Comparison of ENCODE assay signal across 23 cellular contexts in genomic region chr1:15858069-15858670, GRCh38. TPM values are rescaled to one million over a fixed set of nuclear protein-coding genes. Genes with fewer than 3 reads are reported as not detected.
DNase-seq lines count a peak whose midpoint lies in the region; ATAC-seq and TF ChIP-seq lines count a peak whose summit lies in the region.
"Had no signal": no experiment of that assay in that cellular context is flagged by ENCODE, and none has a peak within 500 bp of the region (broad histone marks: within the 10 kb centered on the region; RNA-seq: fewer than 3 reads in every experiment).

No MANE protein-coding gene starts in this region.

- TF ChIP-seq EP300 in sigmoid colon (IDR thresholded peaks at IDR 0.05) = no peak

- no peak for TF ChIP-seq CTCF in HEK293 (tag by site-specific recombination; IDR thresholded peaks at IDR 0.05)
- TF ChIP-seq CTCF in psoas muscle (IDR thresholded peaks at IDR 0.05) = no peak
- TF ChIP-seq CTCF in sigmoid colon (IDR thresholded peaks at IDR 0.05) = no peak

- no peaks in the 10 kb centered on the region for H3K9me3 ChIP-seq in HEK293 (ENCODE audit: control insufficient read depth, insufficient read depth, low read depth, low read length)
- H3K9me3 ChIP-seq in psoas muscle = no peaks in the 10 kb centered on the region
- H3K9me3 ChIP-seq in sigmoid colon = no peaks in the 10 kb centered on the region
- H3K9me3 ChIP-seq: testis had no signal

- H3K27me3 ChIP-seq in psoas muscle (ENCODE audit: insufficient read depth in 3 of 3, low read length in 2 of 3) = no peaks in the 10 kb centered on the region
- no peaks in the 10 kb centered on the region for H3K27me3 ChIP-seq in sigmoid colon
- H3K27me3 ChIP-seq: dorsolateral prefrontal cortex, testis had no signal

- H3K27ac ChIP-seq in HEK293 (ENCODE audit: extremely low read depth, low read depth, low read length) = no peak overlapping the region
- H3K27ac ChIP-seq in psoas muscle = peak overlapping the region; percentile 10
- no peak overlapping the region for H3K27ac ChIP-seq in sigmoid colon
- H3K27ac ChIP-seq: GM23248, testis had no signal

- 81 to 90% (median 84%) methylated on average over 6 of the region's 6 CpGs for WGBS in psoas muscle, 3 donors
- 82 to 88% methylated on average over 6 of the region's 6 CpGs for WGBS in sigmoid colon, 2 donors

- no peak overlapping the region for H3K4me3 ChIP-seq in HEK293 (ENCODE audit: low read depth, low read length)
- no peak overlapping the region for H3K4me3 ChIP-seq in psoas muscle
- H3K4me3 ChIP-seq in sigmoid colon = no peak overlapping the region
- H3K4me3 ChIP-seq: dorsolateral prefrontal cortex, GM23248, testis had no signal

- CTCF ChIA-PET in activated naive CD4-positive, alpha-beta T cell treated with anti-CD3 and anti-CD28 coated beads for 36 hours (lab: Charles Lee) = no interaction called here
- CTCF ChIA-PET in HEK293 (lab: Yijun Ruan, JAX) = interaction anchor here (1.6 kb wide), 1 partner anchor 66 kb away, joined by 6 read pairs; no protein-coding TSS in a partner anchor

- H3K36me3 Mint-ChIP-seq in activated naive CD4-positive, alpha-beta T cell treated with anti-CD3 and anti-CD28 coated beads for 36 hours (ENCODE audit: low read depth) = no peaks in the 10 kb centered on the region
- H3K36me3 Mint-ChIP-seq in activated naive CD4-positive, alpha-beta T cell treated with anti-CD3 and anti-CD28 coated beads, Interleukin-2, amount 50 U/mL, for 72 hours = no peaks in the 10 kb centered on the region
- H3K36me3 Mint-ChIP-seq in dendritic cell treated with granulocyte-macrophage colony-stimulating factor and Interleukin-4, amounts not matched to agents 40 ng/mL and 50 ng/mL, for 4 days (ENCODE audit: low read depth) = peaks cover 14% of the 10 kb centered on the region
- H3K36me3 Mint-ChIP-seq in natural killer cell treated with Interleukin-12 subunit alpha and Interleukin-12 subunit beta and Interleukin-15 and Interleukin-18, amount 100 ng/mL, for 72 hours = no peaks in the 10 kb centered on the region

- peaks cover 32% of the 10 kb centered on the region for H3K4me1 Mint-ChIP-seq in activated naive CD4-positive, alpha-beta T cell treated with anti-CD3 and anti-CD28 coated beads for 36 hours (ENCODE audit: low read depth)
- peaks cover 34% of the 10 kb centered on the region for H3K4me1 Mint-ChIP-seq in dendritic cell treated with granulocyte-macrophage colony-stimulating factor and Interleukin-4, amounts not matched to agents 40 ng/mL and 50 ng/mL, for 4 days (ENCODE audit: low read depth)
- H3K4me1 Mint-ChIP-seq in natural killer cell treated with Interleukin-12 subunit alpha and Interleukin-12 subunit beta and Interleukin-15 and Interleukin-18, amount 100 ng/mL, for 72 hours (ENCODE audit: low read depth in 2 of 2) = peaks cover 7 to 10% of the 10 kb centered on the region in 2 donors

- POLR2A ChIA-PET in HEK293 (lab: Yijun Ruan, JAX) = interaction anchor here (0.9 to 2.1 kb wide), 3 partner anchors 9 to 43 kb away, joined by 3 to 9 read pairs (median 4); partner anchors contain the start of gene SPEN

- peak overlapping the region; percentile 6 for H3K27ac Mint-ChIP-seq in activated naive CD4-positive, alpha-beta T cell treated with anti-CD3 and anti-CD28 coated beads for 36 hours
- no peak overlapping the region for H3K27ac Mint-ChIP-seq in activated naive CD4-positive, alpha-beta T cell treated with anti-CD3 and anti-CD28 coated beads, Interleukin-2, amount 50 U/mL, for 72 hours
- H3K27ac Mint-ChIP-seq in dendritic cell treated with granulocyte-macrophage colony-stimulating factor and Interleukin-4, amounts not matched to agents 40 ng/mL and 50 ng/mL, for 4 days = peak overlapping the region; percentile 62
- peak overlapping the region in 1 of 2 donors; percentile 43 for H3K27ac Mint-ChIP-seq in natural killer cell treated with Interleukin-12 subunit alpha and Interleukin-12 subunit beta and Interleukin-15 and Interleukin-18, amount 100 ng/mL, for 72 hours

- no peaks in the 10 kb centered on the region for H3K4me1 ChIP-seq in HEK293 (ENCODE audit: control insufficient read depth, insufficient read depth, low read length)
- H3K4me1 ChIP-seq in psoas muscle = peaks cover 55% of the 10 kb centered on the region
- peaks cover 0 to 50% (median 19%) of the 10 kb centered on the region in 4 donors for H3K4me1 ChIP-seq in sigmoid colon
- H3K4me1 ChIP-seq: testis had no signal

- no peak for TF ChIP-seq POLR2A in sigmoid colon (IDR thresholded peaks at IDR 0.05)

- intact Hi-C loops in activated naive CD4-positive, alpha-beta T cell treated with anti-CD3 and anti-CD28 coated beads for 36 hours (cut with micrococcal nuclease) = no loop called here
- intact Hi-C loops in dendritic cell treated with granulocyte-macrophage colony-stimulating factor and Interleukin-4, amounts not matched to agents 40 ng/mL and 50 ng/mL, for 4 days (cut with micrococcal nuclease) = no loop called here
- intact Hi-C loops in psoas muscle (cut with DNase I) = no loop called here
- intact Hi-C loops in sigmoid colon (cut with DNase I) = no loop called here

- no peaks in the 10 kb centered on the region for H3K9me3 Mint-ChIP-seq in activated naive CD4-positive, alpha-beta T cell treated with anti-CD3 and anti-CD28 coated beads for 36 hours
- H3K9me3 Mint-ChIP-seq in activated naive CD4-positive, alpha-beta T cell treated with anti-CD3 and anti-CD28 coated beads, Interleukin-2, amount 50 U/mL, for 72 hours = no peaks in the 10 kb centered on the region
- H3K9me3 Mint-ChIP-seq in dendritic cell treated with granulocyte-macrophage colony-stimulating factor and Interleukin-4, amounts not matched to agents 40 ng/mL and 50 ng/mL, for 4 days = no peaks in the 10 kb centered on the region
- H3K9me3 Mint-ChIP-seq in natural killer cell treated with Interleukin-12 subunit alpha and Interleukin-12 subunit beta and Interleukin-15 and Interleukin-18, amount 100 ng/mL, for 72 hours = no peaks in the 10 kb centered on the region
- H3K9me3 Mint-ChIP-seq: neural crest cell had no signal

- H3K27me3 Mint-ChIP-seq in activated naive CD4-positive, alpha-beta T cell treated with anti-CD3 and anti-CD28 coated beads for 36 hours (ENCODE audit: low read depth) = no peaks in the 10 kb centered on the region
- H3K27me3 Mint-ChIP-seq in dendritic cell treated with granulocyte-macrophage colony-stimulating factor and Interleukin-4, amounts not matched to agents 40 ng/mL and 50 ng/mL, for 4 days = no peaks in the 10 kb centered on the region
- H3K27me3 Mint-ChIP-seq in natural killer cell treated with Interleukin-12 subunit alpha and Interleukin-12 subunit beta and Interleukin-15 and Interleukin-18, amount 100 ng/mL, for 72 hours = no peaks in the 10 kb centered on the region

- H3K36me3 ChIP-seq in HEK293 (ENCODE audit: control insufficient read depth in 2 of 2, insufficient read depth in 1 of 2, low read length in 2 of 2) (peaks cover under 1 to 9% of the 10 kb centered on the region in 2 experiments; a peak in 2 of 3 replicates), psoas muscle (ENCODE audit: insufficient read depth in 1 of 2, low read depth in 1 of 2) (no peaks in the 10 kb centered on the region), sigmoid colon (no peaks in the 10 kb centered on the region)

- H3K4me3 Mint-ChIP-seq in activated naive CD4-positive, alpha-beta T cell treated with anti-CD3 and anti-CD28 coated beads for 36 hours = no peak overlapping the region
- no peak overlapping the region for H3K4me3 Mint-ChIP-seq in dendritic cell treated with granulocyte-macrophage colony-stimulating factor and Interleukin-4, amounts not matched to agents 40 ng/mL and 50 ng/mL, for 4 days
- H3K4me3 Mint-ChIP-seq in natural killer cell treated with Interleukin-12 subunit alpha and Interleukin-12 subunit beta and Interleukin-15 and Interleukin-18, amount 100 ng/mL, for 72 hours = no peak overlapping the region
- H3K4me3 Mint-ChIP-seq: neural crest cell had no signal

- no peak for ATAC-seq in activated naive CD4-positive, alpha-beta T cell treated with anti-CD3 and anti-CD28 coated beads, Interleukin-2, amount 50 U/mL, for 72 hours
- ATAC-seq in psoas muscle (peak in 2 of 4 donors; percentile 14 to 18), GM21786 (IDR thresholded peaks at IDR 0.05; ENCODE audit: unreplicated experiment) (no peak)
- ATAC-seq in natural killer cell treated with Interleukin-12 subunit alpha and Interleukin-12 subunit beta and Interleukin-15 and Interleukin-18, amount 100 ng/mL, for 72 hours = no peak

- no peak for DNase-seq in activated naive CD4-positive, alpha-beta T cell treated with anti-CD3 and anti-CD28 coated beads for 36 hours
- no peak for DNase-seq in activated naive CD4-positive, alpha-beta T cell treated with anti-CD3 and anti-CD28 coated beads, Interleukin-2, amount 50 U/mL, for 72 hours (ENCODE audit: low spot score in 2 of 2)
- DNase-seq in psoas muscle (no peak), sigmoid colon (no peak)
- DNase-seq in natural killer cell treated with Interleukin-12 subunit alpha and Interleukin-12 subunit beta and Interleukin-15 and Interleukin-18, amount 100 ng/mL, for 72 hours (ENCODE audit: low spot score) = no peak
- DNase-seq: ACHN; activated CD8-positive, alpha-beta memory T cell treated with anti-CD3 and anti-CD28 coated beads for 24 hours; amygdala; caudate nucleus; dorsolateral prefrontal cortex; EL; foreskin melanocyte; GM23248; mesendoderm; NCI-H1436; NCI-H526; stimulated activated CD8-positive, alpha-beta memory T cell treated with anti-CD3 and anti-CD28 coated beads, Interleukin-4, amount 100 ng/mL, for 48 hours; T-helper 1 cell; testis had no signal

TF ChIP-seq in HEK293, 187 proteins besides CTCF, POLR2A, EP300 and RAD21 (continues in another document):
- 0 out of 2 replicates have a peak, but pooled peaks have one; percentile 16 for TF ChIP-seq ZNF2 (tag by site-specific recombination; IDR thresholded peaks at IDR 0.05)

RNA-seq across cellular contexts. Expression of gene SPEN, which starts 10.7 kb away (rescaled TPM):
- 10 to 100 TPM; 30.7 to 33.7 TPM for total RNA-seq in activated naive CD4-positive, alpha-beta T cell treated with anti-CD3 and anti-CD28 coated beads for 36 hours
- total RNA-seq in activated naive CD4-positive, alpha-beta T cell treated with anti-CD3 and anti-CD28 coated beads, Interleukin-2, amount 50 U/mL, for 72 hours = 10 to 100 TPM; 52.1 to 63.4 TPM
- total RNA-seq in psoas muscle (10 to 100 TPM; 38.3 to 46.5 (median 44.7) TPM), sigmoid colon (10 to 100 TPM; 20.4 to 38.5 (median 22.6) TPM)
- polyA plus RNA-seq in psoas muscle (10 to 100 TPM; 10.2 to 35.2 (median 13.0) TPM), sigmoid colon (10 to 100 TPM in 1 of 3 donors, 1 to 10 TPM in 2; 7.4 to 28.3 (median 9.0) TPM)
- total RNA-seq in natural killer cell treated with Interleukin-12 subunit alpha and Interleukin-12 subunit beta and Interleukin-15 and Interleukin-18, amount 100 ng/mL, for 72 hours = 10 to 100 TPM; 58.6 to 92.4 TPM

RNA-seq across cellular contexts. Expression of gene UQCRHL, which starts 50.7 kb away (rescaled TPM):
- total RNA-seq in activated naive CD4-positive, alpha-beta T cell treated with anti-CD3 and anti-CD28 coated beads for 36 hours = 1 to 10 TPM; 1.7 to 1.9 TPM
- 1 to 10 TPM; 2.2 to 2.5 TPM for total RNA-seq in activated naive CD4-positive, alpha-beta T cell treated with anti-CD3 and anti-CD28 coated beads, Interleukin-2, amount 50 U/mL, for 72 hours
- total RNA-seq in psoas muscle (1 to 10 TPM in 3 of 4 donors, under 1 TPM in 1; 0.97 to 2.8 (median 2.2) TPM), sigmoid colon (1 to 10 TPM in 2 of 4 donors, under 1 TPM in 2; 0.54 to 2.2 (median 1.3) TPM)
- polyA plus RNA-seq in psoas muscle (1 to 10 TPM; 2.9 to 7.1 (median 4.8) TPM), sigmoid colon (1 to 10 TPM; 3.6 to 4.6 (median 4.0) TPM)
- total RNA-seq in natural killer cell treated with Interleukin-12 subunit alpha and Interleukin-12 subunit beta and Interleukin-15 and Interleukin-18, amount 100 ng/mL, for 72 hours = 1 to 10 TPM; 1.2 to 2.0 TPM

Comparison
In these comparisons a context has a peak if more than half of its experiments do, and no peak if none do; other contexts are left out.
1. H3K27ac Mint-ChIP-seq: peak in activated naive CD4-positive, alpha-beta T cell treated with anti-CD3 and anti-CD28 coated beads for 36 hours (single experiment) and dendritic cell treated with granulocyte-macrophage colony-stimulating factor and Interleukin-4, amounts not matched to agents 40 ng/mL and 50 ng/mL, for 4 days (single experiment); none in activated naive CD4-positive, alpha-beta T cell treated with anti-CD3 and anti-CD28 coated beads, Interleukin-2, amount 50 U/mL, for 72 hours (0 of 2).